Comparison of ENCODE assay signal across 8 cellular contexts in genomic region chr14:58298880-58299664, GRCh38. TPM values are rescaled to one million over a fixed set of nuclear protein-coding genes. Genes with fewer than 3 reads are reported as not detected.
A peak's percentile ranks its signal among the peaks of the same experiment; 100 is the strongest.
DNase-seq lines count a peak whose midpoint lies in the region; ATAC-seq and TF ChIP-seq lines count a peak whose summit lies in the region.

No MANE protein-coding gene starts in this region.

- H3K4me3 ChIP-seq in epithelial cell of esophagus (ENCODE audit: low read length) (peak overlapping the region; percentile 84), mononuclear cell (ENCODE audit: low read length) (peak overlapping the region; percentile 98)

- H3K9me3 ChIP-seq in mononuclear cell (ENCODE audit: low read depth, low read length): no peaks in the 10 kb centered on the region

- H3K4me1 ChIP-seq in mononuclear cell (ENCODE audit: insufficient read depth, low read length): peaks cover 37% of the 10 kb centered on the region

- peak; percentile 16 for ATAC-seq in GM18867 (IDR thresholded peaks at IDR 0.05; ENCODE audit: unreplicated experiment)
- peak; percentile 3 for ATAC-seq in stimulated activated naive CD8-positive, alpha-beta T cell treated with anti-CD3 and anti-CD28 coated beads, Interleukin-15, Interleukin-2, amounts not matched to agents 100 U/mL and 50 U/mL, for 24 hours

- no peaks in the 10 kb centered on the region for H3K27me3 ChIP-seq in mononuclear cell (ENCODE audit: insufficient read depth, low read length)

- peak overlapping the region; percentile 96 for H3K27ac ChIP-seq in 22Rv1

- TF ChIP-seq CTCF in 22Rv1 (IDR thresholded peaks at IDR 0.05) (no peak), epithelial cell of esophagus (IDR thresholded peaks at IDR 0.05; ENCODE audit: insufficient read depth, low read depth, low read length, missing control alignments) (no peak)

- peak; percentile 41 for DNase-seq in KG1 (lab: John Stamatoyannopoulos, UW)
- peak; percentile 37 for DNase-seq in activated CD8-positive, alpha-beta memory T cell treated with anti-CD3 and anti-CD28 coated beads, Interleukin-2, amount 50 U/mL, for 4 hours
- peak; percentile 23 for DNase-seq in epithelial cell of esophagus (ENCODE audit: low read depth)
- peak; percentile 51 for DNase-seq in stimulated activated naive CD8-positive, alpha-beta T cell treated with anti-CD3 and anti-CD28 coated beads, Interleukin-15, Interleukin-2, amounts not matched to agents 100 U/mL and 50 U/mL, for 24 hours
- no peak for DNase-seq in MV-4-11 (lab: John Stamatoyannopoulos, UW)

RNA-seq across cellular contexts. Expression of gene ARID4A, which starts 0.7 kb away (rescaled TPM):
- total RNA-seq in mononuclear cell: 58.0 TPM

RNA-seq across cellular contexts. Expression of gene PSMA3, which starts 54.4 kb away (rescaled TPM):
- total RNA-seq in mononuclear cell: 70.7 TPM
